ENCODE assay signal across 30 cellular contexts in the genomic region with DNA sequence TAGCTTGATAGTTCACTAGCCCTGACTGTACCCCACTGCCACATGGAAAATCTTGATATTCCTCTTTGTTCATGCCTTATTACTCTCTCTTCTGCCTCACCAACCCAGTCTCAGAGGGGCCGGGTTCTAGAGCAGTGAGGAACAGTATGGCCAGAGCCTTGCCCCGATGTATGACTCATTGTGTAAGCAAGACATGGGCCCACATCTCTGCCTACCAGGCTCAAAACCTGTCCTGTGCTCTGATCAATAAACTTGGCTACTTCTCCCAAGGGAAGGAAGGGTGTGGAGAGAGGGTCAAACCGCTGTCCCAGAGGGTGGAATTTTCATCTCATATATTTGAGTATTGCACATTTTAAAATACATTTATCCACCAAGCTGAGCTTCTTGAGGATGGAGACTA.
"Had no signal": no experiment of that assay in that cellular context is flagged by ENCODE, and none has a peak within 500 bp of the region (broad histone marks: within the 10 kb centered on the region; RNA-seq: fewer than 3 reads in every experiment).

No MANE protein-coding gene starts in this region.

- H3K4me2 ChIP-seq: neural progenitor cell had no signal

- FAIRE-seq: islet of Langerhans, kidney, urothelium cell line had no signal

- H3K4me3 ChIP-seq: lower lobe of right lung, neural progenitor cell, prostate gland, skin epidermis, stomach, testis, tibial artery, upper lobe of right lung had no signal

- H3K9me3 ChIP-seq: lower lobe of right lung, neutrophil, prostate gland, stomach, testis, tibial artery, upper lobe of right lung had no signal

- H2AFZ ChIP-seq: neural progenitor cell had no signal

- H3K9ac ChIP-seq: neural progenitor cell had no signal

- H3K4me1 ChIP-seq: lower lobe of right lung, neural progenitor cell, prostate gland, stomach, testis, tibial artery, upper lobe of right lung had no signal

- ATAC-seq: lower lobe of right lung; natural killer cell; right cardiac atrium; sciatic nerve; stimulated activated naive B cell treated with anti-CD40 and anti-IgM and Interleukin-4, amounts not matched to agents 10 μg/mL and 1 μg/mL and 100 μg/mL, for 72 hours; stimulated activated naive CD8-positive, alpha-beta T cell treated with anti-CD3 and anti-CD28 coated beads, Interleukin-15, Interleukin-2, amounts not matched to agents 100 U/mL and 50 U/mL, for 24 hours; upper lobe of right lung had no signal

- H3K27ac ChIP-seq: lower lobe of right lung, neural progenitor cell, neutrophil, prostate gland, skin epidermis, stomach, testis, tibial artery, upper lobe of right lung had no signal

- H3K27me3 ChIP-seq: testis, tibial artery had no signal

- H3K36me3 ChIP-seq: lower lobe of right lung, neural progenitor cell, neutrophil, prostate gland, stomach, tibial artery, upper lobe of right lung had no signal

- DNase-seq: hypothalamus; immature natural killer cell; kidney; lower lobe of right lung; mammary epithelial cell; mesenchymal stem cell; naive B cell; natural killer cell; nephron progenitor cell; occipital lobe; retina; right cardiac atrium; stimulated activated CD4-positive, alpha-beta T cell treated with anti-CD3 and anti-CD28 coated beads, Interleukin-12 subunit alpha, Interleukin-12 subunit beta, amount 100 ng/mL, for 4 hours; stimulated activated CD4-positive, alpha-beta T cell treated with anti-CD3 and anti-CD28 coated beads, Interleukin-15, amount 100 ng/mL, for 24 hours; stimulated activated CD4-positive, alpha-beta T cell treated with anti-CD3 and anti-CD28 coated beads, Interleukin-2, amount 100 ng/mL, for 24 hours; stimulated activated CD4-positive, alpha-beta T cell treated with anti-CD3 and anti-CD28 coated beads, Interleukin-4, amount 100 ng/mL, for 1 hour; stimulated activated naive B cell treated with anti-CD40 and anti-IgM and Interleukin-4, amounts not matched to agents 10 μg/mL and 1 μg/mL and 100 μg/mL, for 72 hours; stimulated activated naive CD8-positive, alpha-beta T cell treated with anti-CD3 and anti-CD28 coated beads, Interleukin-15, Interleukin-2, amounts not matched to agents 100 U/mL and 50 U/mL, for 24 hours; stomach; testis; tibial artery; trophoblast cell; upper lobe of right lung had no signal
